Comparison of ENCODE assay signal across 8 cellular contexts in the genomic region with DNA sequence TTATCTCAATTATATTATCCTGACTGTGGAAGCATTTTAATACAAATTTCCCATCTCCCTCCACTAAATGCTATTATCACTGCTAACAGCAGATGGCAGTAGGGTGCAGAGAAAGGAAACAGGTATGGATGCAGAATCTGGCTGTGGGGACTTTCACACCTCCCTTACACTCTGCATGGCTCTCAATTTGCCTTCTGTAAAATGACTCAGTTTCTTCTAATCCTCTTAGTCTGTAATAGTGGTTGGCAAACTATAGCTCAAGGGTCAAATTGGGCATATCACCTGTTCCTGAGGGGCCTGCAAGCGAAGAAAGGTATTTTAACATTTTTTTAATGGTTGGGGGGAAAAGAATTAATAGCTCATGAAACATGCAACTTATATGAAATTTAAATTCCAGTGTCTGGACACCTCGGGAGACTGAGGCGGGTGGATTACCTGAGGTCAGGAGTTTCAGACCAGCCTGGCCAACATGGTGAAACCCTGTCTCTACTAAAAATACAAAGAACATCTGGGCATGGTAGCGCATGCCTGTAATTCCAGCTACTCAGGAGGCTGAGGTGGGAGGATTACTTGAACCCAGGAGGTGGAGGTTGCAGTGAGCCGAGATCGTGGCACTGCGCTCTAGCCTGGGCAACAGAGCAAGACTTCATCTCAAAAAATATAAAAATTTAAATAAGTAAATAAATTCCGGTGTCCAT.
DNase-seq lines count a peak whose midpoint lies in the region; ATAC-seq and TF ChIP-seq lines count a peak whose summit lies in the region.

No MANE protein-coding gene starts in this region.

- H3K4me3 ChIP-seq in foreskin fibroblast (ENCODE audit: low read depth in 1 of 2, low read length in 2 of 2): no peak overlapping the region

- H3K36me3 Mint-ChIP-seq in type B pancreatic cell: peaks cover 25% of the 10 kb centered on the region

- peak; percentile 50 for DNase-seq in COR-L47 (lab: John Stamatoyannopoulos, UW)
- peak; percentile 47 for DNase-seq in NCI-H774 (lab: John Stamatoyannopoulos, UW)
- DNase-seq in activated T-cell treated with anti-CD3 and anti-CD28 coated beads for 48 hours (ENCODE audit: low read depth): peak; percentile 30
- peak; percentile 46 to 82 for DNase-seq in foreskin fibroblast
- DNase-seq in omental fat pad (ENCODE audit: low spot score): no peak
- no peak for DNase-seq in type B pancreatic cell (ENCODE audit: extremely low spot score, unreplicated experiment)

- H3K4me3 Mint-ChIP-seq in type B pancreatic cell: no peak overlapping the region

- peaks cover 28% of the 10 kb centered on the region for H3K4me1 Mint-ChIP-seq in type B pancreatic cell (ENCODE audit: unreplicated experiment)

- no peaks in the 10 kb centered on the region for H3K9me3 Mint-ChIP-seq in type B pancreatic cell

- peak; percentile 43 for ATAC-seq in HG03378 (IDR thresholded peaks at IDR 0.05; ENCODE audit: unreplicated experiment)
- ATAC-seq in omental fat pad (ENCODE audit: low FRiP score): peak; percentile 60
- no peak for ATAC-seq in HG03108 (IDR thresholded peaks at IDR 0.05; ENCODE audit: unreplicated experiment)

- H3K27ac Mint-ChIP-seq in type B pancreatic cell: peak overlapping the region; percentile 74

- no peaks in the 10 kb centered on the region for H3K27me3 Mint-ChIP-seq in type B pancreatic cell

- peak; percentile 79 for TF ChIP-seq CTCF in foreskin fibroblast (IDR thresholded peaks at IDR 0.05; ENCODE audit: low read depth, low read length)
- TF ChIP-seq CTCF in omental fat pad (IDR thresholded peaks at IDR 0.05): peak in 2 of 3 donors; percentile 53 to 57
- peak; percentile 93 for TF ChIP-seq CTCF in type B pancreatic cell (conservative IDR thresholded peaks at IDR 0.05)

Comparison
In these comparisons a context has a peak if more than half of its experiments do, and no peak if none do; other contexts are left out.
1. DNase-seq: peak in COR-L47 (single experiment), NCI-H774 (single experiment), activated T-cell treated with anti-CD3 and anti-CD28 coated beads for 48 hours (single experiment) and foreskin fibroblast (2 of 2); none in omental fat pad (single experiment) and type B pancreatic cell (single experiment).
2. Peak in every context shown above with its lines, with median percentiles within 50 percentile points of each other: CTCF ChIP-seq.